ENCODE assay signal across 9 cellular contexts in the genomic region with DNA sequence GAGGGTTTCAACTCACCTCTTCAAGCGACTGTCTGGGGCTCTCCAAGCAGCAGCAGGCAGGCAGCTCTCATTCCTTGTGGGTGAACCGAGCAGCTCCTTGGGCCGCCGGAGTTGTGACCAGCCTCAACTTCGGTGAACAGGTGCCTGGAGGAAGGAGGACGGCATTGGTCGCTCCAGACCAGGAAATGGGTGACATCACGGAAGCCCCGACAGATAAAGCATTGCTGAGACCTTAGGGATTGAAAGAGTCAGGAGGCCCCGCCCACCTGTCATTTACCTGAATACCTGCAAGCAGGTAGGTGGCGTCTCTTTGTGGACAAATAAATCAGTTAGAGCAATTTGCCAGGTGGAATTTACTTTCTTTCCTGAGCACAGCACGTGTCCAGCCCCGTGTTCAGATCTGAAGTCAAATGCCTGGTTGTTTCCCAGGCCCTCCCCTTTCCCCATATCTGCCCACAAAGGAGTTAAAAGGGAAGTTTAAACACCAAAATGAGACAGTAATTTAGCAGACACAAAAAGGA. TPM values are rescaled to one million over a fixed set of nuclear protein-coding genes. Genes with fewer than 3 reads are reported as not detected.
A peak's percentile ranks its signal among the peaks of the same experiment; 100 is the strongest.
DNase-seq lines count a peak whose midpoint lies in the region; ATAC-seq and TF ChIP-seq lines count a peak whose summit lies in the region.
"Had no signal": no experiment of that assay in that cellular context is flagged by ENCODE, and none has a peak within 500 bp of the region (broad histone marks: within the 10 kb centered on the region; RNA-seq: fewer than 3 reads in every experiment).

A gene (minus strand): TSS at position 115 of the 521 bp plus-strand sequence. CDS start 17,484 bp downstream, outside the sequence.

- peaks cover 52% of the 10 kb centered on the region for H3K27me3 Mint-ChIP-seq in stimulated activated naive CD8-positive, alpha-beta T cell treated with anti-CD3 and anti-CD28 coated beads, Interleukin-15, amount 100 ng/mL, for 72 hours

- TF ChIP-seq POLR2A in sigmoid colon (IDR thresholded peaks at IDR 0.05) = peak in 1 of 2 donors; percentile 81

- H3K9me3 ChIP-seq in RWPE2 (ENCODE audit: severe bottlenecking) (no peaks in the 10 kb centered on the region), sigmoid colon (no peaks in the 10 kb centered on the region)

- no peaks in the 10 kb centered on the region for H3K9me3 Mint-ChIP-seq in stimulated activated naive CD8-positive, alpha-beta T cell treated with anti-CD3 and anti-CD28 coated beads, Interleukin-15, amount 100 ng/mL, for 72 hours

- 10 to 30% methylated on average over 13 of the region's 13 CpGs for WGBS in sigmoid colon, 2 donors

- H3K36me3 ChIP-seq in RWPE2 (ENCODE audit: low read depth) (no peaks in the 10 kb centered on the region), sigmoid colon (no peaks in the 10 kb centered on the region)

- TF ChIP-seq EP300 in sigmoid colon (IDR thresholded peaks at IDR 0.05) = no peak

- peak; percentile 47 for TF ChIP-seq CTCF in RWPE2 (IDR thresholded peaks at IDR 0.05; ENCODE audit: poor library complexity, severe bottlenecking)
- TF ChIP-seq CTCF in sigmoid colon (IDR thresholded peaks at IDR 0.05) = no peak

- H3K4me1 ChIP-seq in RWPE2 (ENCODE audit: insufficient read depth, poor library complexity, severe bottlenecking) (peaks cover 24% of the 10 kb centered on the region), sigmoid colon (peaks cover 0 to under 1% (median 0%) of the 10 kb centered on the region in 4 donors)

- H3K4me3 ChIP-seq in RWPE2 (ENCODE audit: severe bottlenecking) (peak within 1 kb of the TSS; percentile 9), sigmoid colon (no peak within 1 kb of the TSS)

- H3K4me3 Mint-ChIP-seq in stimulated activated naive CD8-positive, alpha-beta T cell treated with anti-CD3 and anti-CD28 coated beads, Interleukin-15, amount 100 ng/mL, for 72 hours = peak within 1 kb of the TSS; percentile 50 to 58

- H3K27ac Mint-ChIP-seq in stimulated activated naive CD8-positive, alpha-beta T cell treated with anti-CD3 and anti-CD28 coated beads, Interleukin-15, amount 100 ng/mL, for 72 hours = no peak within 1 kb of the TSS

- H3K27me3 ChIP-seq in RWPE2 (ENCODE audit: insufficient read depth, poor library complexity, severe bottlenecking) = no peaks in the 10 kb centered on the region
- H3K27me3 ChIP-seq in sigmoid colon = peaks cover 0 to 9% (median 0%) of the 10 kb centered on the region in 3 donors

- DNase-seq in NCI-H2107 (lab: John Stamatoyannopoulos, UW) = peak; percentile 2
- no peak for DNase-seq in NCI-H2107 treated with DMSO at 0.1 percent for 48 hours (lab: John Stamatoyannopoulos, UW; ENCODE audit: unreplicated experiment)
- peak; percentile 63 for DNase-seq in RWPE2 (ENCODE audit: low spot score)
- peak; percentile 85 for DNase-seq in iPS-NIHi11 (ENCODE audit: low spot score)
- peak in 1 of 2 donors; percentile 12 for DNase-seq in stimulated activated naive CD8-positive, alpha-beta T cell treated with anti-CD3 and anti-CD28 coated beads, Interleukin-15, amount 100 ng/mL, for 72 hours
- no peak for DNase-seq in sigmoid colon

- H3K4me1 Mint-ChIP-seq in stimulated activated naive CD8-positive, alpha-beta T cell treated with anti-CD3 and anti-CD28 coated beads, Interleukin-15, amount 100 ng/mL, for 72 hours = peaks cover 14% of the 10 kb centered on the region

- peak within 1 kb of the TSS; percentile 50 for H3K27ac ChIP-seq in RWPE2 (ENCODE audit: poor library complexity, severe bottlenecking)
- peak within 1 kb of the TSS in 1 of 4 donors; percentile 2 for H3K27ac ChIP-seq in sigmoid colon

- intact Hi-C loops in sigmoid colon (cut with DNase I) = no loop called here

- peak; percentile 55 for ATAC-seq in RWPE2 (ENCODE audit: low read depth)
- ATAC-seq in stimulated activated naive CD8-positive, alpha-beta T cell treated with anti-CD3 and anti-CD28 coated beads, Interleukin-15, amount 100 ng/mL, for 72 hours = peak; percentile 48
- ATAC-seq in GM18907 (IDR thresholded peaks at IDR 0.05; ENCODE audit: unreplicated experiment) = no peak
- no peak for ATAC-seq in HG03095 (IDR thresholded peaks at IDR 0.05; ENCODE audit: unreplicated experiment)

RNA-seq across cellular contexts. Expression of the gene that starts here (rescaled TPM):
- 1 to 10 TPM; 2.3 to 4.6 (median 2.6) TPM for total RNA-seq in sigmoid colon
- polyA plus RNA-seq in sigmoid colon = 1 to 10 TPM; 4.6 to 7.9 (median 4.8) TPM
- total RNA-seq: A673 had no signal

Comparison
In these comparisons a context has a peak if more than half of its experiments do, and no peak if none do; other contexts are left out.
1. DNase-seq: peak in NCI-H2107 (single experiment), RWPE2 (single experiment) and iPS-NIHi11 (single experiment); none in NCI-H2107 treated with DMSO at 0.1 percent for 48 hours (single experiment) and sigmoid colon (single experiment).
2. ATAC-seq: peak in RWPE2 (single experiment) and stimulated activated naive CD8-positive, alpha-beta T cell treated with anti-CD3 and anti-CD28 coated beads, Interleukin-15, amount 100 ng/mL, for 72 hours (single experiment); none in GM18907 (single experiment) and HG03095 (single experiment).